Comparison of ENCODE assay signal across 8 cellular contexts in genomic region chr1:150621497-150622113, GRCh38. TPM values are rescaled to one million over a fixed set of nuclear protein-coding genes. Genes with fewer than 3 reads are reported as not detected.
A peak's percentile ranks its signal among the peaks of the same experiment; 100 is the strongest.
DNase-seq lines count a peak whose midpoint lies in the region; ATAC-seq, FAIRE-seq and TF ChIP-seq lines count a peak whose summit lies in the region.

No MANE protein-coding gene starts in this region.

- H3K9ac ChIP-seq in HCT116 (ENCODE audit: low read length), result no peak overlapping the region

- no peaks in the 10 kb centered on the region for H3K9me2 ChIP-seq in HCT116 (ENCODE audit: insufficient read depth)

- no peak for DNase-seq in HCT116 (ENCODE audit: low read depth, low spot score)
- peak in 4 of 5 donors; percentile 40 to 68 (median 46) for DNase-seq in T-helper 1 cell
- DNase-seq in brain microvascular endothelial cell, result peak; percentile 74
- peak; percentile 69 for DNase-seq in left kidney (ENCODE audit: low read depth, low spot score)
- DNase-seq in stimulated activated CD8-positive, alpha-beta memory T cell treated with anti-CD3 and anti-CD28 coated beads, Interleukin-12 subunit alpha, Interleukin-12 subunit beta, amount 100 ng/mL, for 1 hour (ENCODE audit: low read depth), result peak; percentile 37
- DNase-seq in NK-92 treated with Interleukin-12 subunit alpha and Interleukin-12 subunit beta, amount 100 ng/mL, for 24 hours (lab: John Stamatoyannopoulos, UW), result no peak
- no peak for DNase-seq in GM12891 (ENCODE audit: insufficient read length, low spot score)

- in situ Hi-C loops in brain microvascular endothelial cell (cut with HindIII; ENCODE audit: low pct_ligation_motif_present, low sequenced_read_pairs), result no loop called here

- H3K4me1 ChIP-seq in HCT116 (ENCODE audit: control insufficient read depth in 1 of 2, insufficient read depth in 2 of 2, low read length in 2 of 2), result peaks cover 8 to 44% of the 10 kb centered on the region in 2 experiments

- FAIRE-seq in GM12891 (lab: Jason Lieb, UNC), result no peak

- ATAC-seq in HCT116, result no peak

- peak; percentile 85 for TF ChIP-seq CTCF in C4-2B (conservative IDR thresholded peaks at IDR 0.05)
- peak; percentile 56 to 71 (median 65); a peak in 5 of 6 replicates for TF ChIP-seq CTCF in HCT116 (IDR thresholded peaks at IDR 0.05 in 2 of 3, conservative IDR thresholded peaks at IDR 0.05 in 1 of 3; ENCODE audit: borderline replicate concordance in 1 of 3, insufficient read depth in 1 of 3, low read depth in 2 of 3, low read length in 2 of 3)
- peak; percentile 85 for TF ChIP-seq CTCF in brain microvascular endothelial cell (IDR thresholded peaks at IDR 0.05; ENCODE audit: low read depth, low read length, missing control alignments)

- no peaks in the 10 kb centered on the region for H4K20me1 ChIP-seq in HCT116 (ENCODE audit: insufficient read depth)

- H3K36me3 ChIP-seq in HCT116 (ENCODE audit: control insufficient read depth in 1 of 2, insufficient read depth in 2 of 2, low read length in 2 of 2) (peaks cover 18 to 47% of the 10 kb centered on the region in 2 experiments), brain microvascular endothelial cell (replicated peaks) (peaks cover 31% of the 10 kb centered on the region)

- intact Hi-C loops in HCT116 (cut with micrococcal nuclease), result loop anchor here (2.0 to 10.0 kb wide), 3 partner anchors 43 to 303 kb away; partner anchors contain the start of genes MCL1 and SETDB1

- H3K9me3 ChIP-seq in HCT116 (ENCODE audit: control insufficient read depth in 1 of 2, insufficient read depth in 1 of 2, low read depth in 1 of 2, low read length in 2 of 2), result no peaks in the 10 kb centered on the region

- peaks cover 8% of the 10 kb centered on the region; the same call in 1 of the 2 replicates for H3K79me2 ChIP-seq in HCT116 (ENCODE audit: insufficient read depth, low read length)

- BruUV-seq in HCT116 (replicated peaks; lab: Mats Ljungman, UMichigan), result no TSS peak

- no peaks in the 10 kb centered on the region for H3K27me3 ChIP-seq in HCT116 (ENCODE audit: insufficient read depth, low read length)
- H3K27me3 ChIP-seq in brain microvascular endothelial cell (replicated peaks), result no peaks in the 10 kb centered on the region

- H2AFZ ChIP-seq in HCT116 (ENCODE audit: low read depth, low read length, poor library complexity, severe bottlenecking), result no peak overlapping the region

- no peak overlapping the region for H3K4me2 ChIP-seq in HCT116 (ENCODE audit: low read length)

- no peak for TF ChIP-seq POLR2A in HCT116 (IDR thresholded peaks at IDR 0.05; ENCODE audit: borderline replicate concordance, extremely low read depth, insufficient read depth, insufficient read length)
- no peak for TF ChIP-seq POLR2A in GM12891 (IDR thresholded peaks at IDR 0.05; ENCODE audit: low read depth, low read length)

- H3K27ac ChIP-seq in C4-2B, result no peak overlapping the region
- no peak overlapping the region for H3K27ac ChIP-seq in HCT116 (ENCODE audit: low read depth, low read length)
- H3K27ac ChIP-seq in brain microvascular endothelial cell, result peak overlapping the region; percentile 25

- POLR2A ChIA-PET in HCT116 (lab: Charles Lee), result interaction anchor here (2.2 to 3.4 kb wide), 3 partner anchors 8 to 61 kb away, joined by 7 to 28 read pairs (median 8); partner anchors contain the start of genes ENSA and MCL1

- CTCF ChIA-PET in HCT116 (lab: Charles Lee), result interaction anchor here (1.0 to 3.2 kb wide), 2 partner anchors 60 to 191 kb away, joined by 3 to 15 read pairs; no protein-coding TSS in a partner anchor

- TF ChIP-seq RAD21 in HCT116 (IDR thresholded peaks at IDR 0.05; ENCODE audit: low read depth), result peak; percentile 61

- no peak overlapping the region for H3K4me3 ChIP-seq in HCT116 (replicated peaks in 1 of 2; ENCODE audit: low read depth in 1 of 2, low read length in 2 of 2)
- H3K4me3 ChIP-seq in brain microvascular endothelial cell (ENCODE audit: low read depth, low read length), result no peak overlapping the region

- RAD21 ChIA-PET in HCT116 (lab: Charles Lee; ENCODE audit: low non-redundant PET in 1 of 2, low total read pairs in 2 of 2, uncharacterized antibody in 2 of 2, unreplicated experiment in 2 of 2), result interaction anchor here in 1 of 2 experiments (0.6 kb wide), 1 partner anchor 19 kb away, joined by 3 read pairs; no protein-coding TSS in a partner anchor

TF ChIP-seq in HCT116, 20 proteins besides CTCF, POLR2A, EP300 and RAD21 (continues in another document):
- TF ChIP-seq TCF7L2 (IDR thresholded peaks at IDR 0.05; ENCODE audit: borderline replicate concordance, extremely low read depth, insufficient read depth, insufficient read length), result no peak
- TF ChIP-seq POLR2AphosphoS5 (IDR thresholded peaks at IDR 0.05; ENCODE audit: low read depth, low read length), result no peak
- TF ChIP-seq EZH2phosphoT487 (IDR thresholded peaks at IDR 0.05; ENCODE audit: borderline replicate concordance), result no peak
- no peak for TF ChIP-seq ZBTB33 (IDR thresholded peaks at IDR 0.05; ENCODE audit: extremely low read depth, insufficient replicate concordance, low read length)
- TF ChIP-seq CBX3 (IDR thresholded peaks at IDR 0.05; ENCODE audit: low read depth), result no peak
- TF ChIP-seq EGR1 (IDR thresholded peaks at IDR 0.05; ENCODE audit: low read depth), result no peak
- TF ChIP-seq ZNF274 (IDR thresholded peaks at IDR 0.05; ENCODE audit: low read depth, low read length), result no peak
- no peak for TF ChIP-seq ZFX (IDR thresholded peaks at IDR 0.05)
- TF ChIP-seq ATF3 (IDR thresholded peaks at IDR 0.05), result no peak
- TF ChIP-seq FOSL1 (IDR thresholded peaks at IDR 0.05; ENCODE audit: low read depth), result no peak
- TF ChIP-seq CEBPB (IDR thresholded peaks at IDR 0.05; ENCODE audit: low read depth), result no peak

TF ChIP-seq in GM12891, 5 proteins besides CTCF, POLR2A, EP300 and RAD21:
- no peak for TF ChIP-seq PAX5 (IDR thresholded peaks at IDR 0.05; ENCODE audit: insufficient read depth, low read length, severe bottlenecking)
- TF ChIP-seq TAF1 (IDR thresholded peaks at IDR 0.05; ENCODE audit: low read depth, low read length), result no peak
- TF ChIP-seq POU2F2 (IDR thresholded peaks at IDR 0.05; ENCODE audit: low read depth, low read length), result no peak
- no peak for TF ChIP-seq SPI1 (IDR thresholded peaks at IDR 0.05; ENCODE audit: low read depth, low read length)
- TF ChIP-seq POLR2AphosphoS5 (IDR thresholded peaks at IDR 0.05; ENCODE audit: low read depth, low read length), result no peak
TF ChIP-seq in GM12891: peak in this region for 0.

RNA-seq across cellular contexts. Expression of gene ENSA, which starts 7.8 kb away (rescaled TPM):
- 130 TPM for total RNA-seq in HCT116 (2021; ENCODE audit: unreplicated experiment)
- polyA plus RNA-seq in HCT116 (2012), result 73.2 and 101 TPM in 2 replicates
- polyA plus RNA-seq in GM12891 (2012; ENCODE audit: low read depth, missing spikeins), result 196 TPM

RNA-seq across cellular contexts. Expression of gene MCL1, which starts 42.2 kb away (rescaled TPM):
- 146 TPM for total RNA-seq in HCT116 (2021; ENCODE audit: unreplicated experiment)
- 91.8 and 97.3 TPM in 2 replicates for polyA plus RNA-seq in HCT116 (2012)
- polyA plus RNA-seq in GM12891 (2012; ENCODE audit: low read depth, missing spikeins), result 123 TPM

Comparison
In these comparisons a context has a peak if more than half of its experiments do, and no peak if none do; other contexts are left out.
1. DNase-seq: peak in T-helper 1 cell (4 of 5), brain microvascular endothelial cell (single experiment), left kidney (single experiment) and stimulated activated CD8-positive, alpha-beta memory T cell treated with anti-CD3 and anti-CD28 coated beads, Interleukin-12 subunit alpha, Interleukin-12 subunit beta, amount 100 ng/mL, for 1 hour (single experiment); none in HCT116 (single experiment), NK-92 treated with Interleukin-12 subunit alpha and Interleukin-12 subunit beta, amount 100 ng/mL, for 24 hours (single experiment) and GM12891 (single experiment).
2. Peak in every context shown above with its lines, with median percentiles within 50 percentile points of each other: CTCF ChIP-seq.